Comparison of ENCODE assay signal across 22 cellular contexts in genomic region chr16:79400462-79401149, GRCh38.
"Had no signal": no experiment of that assay in that cellular context is flagged by ENCODE, and none has a peak within 500 bp of the region (broad histone marks: within the 10 kb centered on the region; RNA-seq: fewer than 3 reads in every experiment).

No MANE protein-coding gene starts in this region.

- H3K36me3 ChIP-seq: gastroesophageal sphincter, heart left ventricle, lower lobe of right lung, prostate gland, right atrium auricular region, suprapubic skin had no signal

- H3K4me3 ChIP-seq: gastroesophageal sphincter, heart left ventricle, lower lobe of right lung, prostate gland, right atrium auricular region, skin epidermis, suprapubic skin had no signal

- FAIRE-seq: colon had no signal

- H3K27ac ChIP-seq: gastroesophageal sphincter, heart left ventricle, lower lobe of right lung, prostate gland, right atrium auricular region, skin epidermis, suprapubic skin had no signal

- H3K27me3 ChIP-seq: gastroesophageal sphincter, heart left ventricle, right atrium auricular region, suprapubic skin had no signal

- H3K9me3 ChIP-seq: gastroesophageal sphincter, lower lobe of right lung, prostate gland, suprapubic skin had no signal

- H3K4me1 ChIP-seq: gastroesophageal sphincter, heart left ventricle, lower lobe of right lung, prostate gland, right atrium auricular region, suprapubic skin had no signal

- DNase-seq: activated CD4-positive, alpha-beta T cell treated with anti-CD3 and anti-CD28 coated beads, Interleukin-2, amount 50 U/mL, for 1 hour; activated CD8-positive, alpha-beta memory T cell treated with anti-CD3 and anti-CD28 coated beads, Interleukin-2, amount 50 U/mL, for 4 hours; activated effector memory CD4-positive, alpha-beta T cell treated with Interleukin-2 at 50 U/mL for 16 hours; activated naive CD4-positive, alpha-beta T cell treated with anti-CD3 and anti-CD28 coated beads, Interleukin-2, amount 10 ng/mL, durations not matched to agents 7 days and 5 days; activated naive CD8-positive, alpha-beta T cell treated with anti-CD3 and anti-CD28 coated beads, Interleukin-2, amount 50 U/mL, for 24 hours; activated T-cell treated with anti-CD3 and anti-CD28 coated beads, Interleukin-2, amount 50 U/mL, for 4 hours; anterior cingulate cortex; central memory CD4-positive, alpha-beta T cell; effector CD4-positive, alpha-beta T cell; heart left ventricle; immature natural killer cell; lower lobe of right lung; naive B cell; stimulated activated CD4-positive, alpha-beta T cell treated with anti-CD3 and anti-CD28 coated beads, Interleukin-15, amount 100 ng/mL, for 24 hours; stimulated activated CD4-positive, alpha-beta T cell treated with anti-CD3 and anti-CD28 coated beads, Interleukin-2, amount 100 ng/mL, for 48 hours; T1000 had no signal
